8 cellular contexts compared by ENCODE assay signal in genomic region chrX:7132335-7133035, GRCh38. TPM values are rescaled to one million over a fixed set of nuclear protein-coding genes. Genes with fewer than 3 reads are reported as not detected.
DNase-seq lines count a peak whose midpoint lies in the region; ATAC-seq lines count a peak whose summit lies in the region.

No MANE protein-coding gene starts in this region.

- DNase-seq in DMS 273 treated with DMSO at 0.1 percent for 48 hours (lab: John Stamatoyannopoulos, UW) (peak; percentile 42), SJCRH30 (peak; percentile 53 to 66), dedifferentiated amniotic fluid mesenchymal stem cell (ENCODE audit: extremely low spot score) (peak; percentile 77), mesendoderm (peak; percentile 98), GOT3 (lab: John Stamatoyannopoulos, UW) (no peak)

- H4K5ac ChIP-seq in mesendoderm (ENCODE audit: low read length): no peak overlapping the region

- no peak overlapping the region for H3K4me2 ChIP-seq in mesendoderm (ENCODE audit: low read length)

- no peak overlapping the region for H3K23ac ChIP-seq in mesendoderm (ENCODE audit: low read length)

- H3K9me3 ChIP-seq in SJCRH30 (replicated peaks): no peaks in the 10 kb centered on the region

- H3K27me3 ChIP-seq in SJCRH30: no peaks in the 10 kb centered on the region
- H3K27me3 ChIP-seq in mesendoderm (ENCODE audit: insufficient read depth, low read length, poor library complexity): no peaks in the 10 kb centered on the region

- no CpG with 5 or more reads among the region's 3 CpGs for WGBS in mesendoderm (ENCODE audit: extremely low coverage, insufficient coverage, low lambda C conversion rate)

- H3K4me1 ChIP-seq in SJCRH30 (peaks cover 10% of the 10 kb centered on the region), mesendoderm (ENCODE audit: control insufficient read depth, low read depth, low read length) (no peaks in the 10 kb centered on the region)

- H3K36me3 ChIP-seq in SJCRH30: no peaks in the 10 kb centered on the region
- H3K36me3 ChIP-seq in mesendoderm (ENCODE audit: control insufficient read depth, insufficient read depth, low read length): no peaks in the 10 kb centered on the region

- no peak overlapping the region for H2AK5ac ChIP-seq in mesendoderm (ENCODE audit: low read length)

- H2BK5ac ChIP-seq in mesendoderm (ENCODE audit: low read length): no peak overlapping the region

- H3K4me3 ChIP-seq in SJCRH30: no peak overlapping the region
- no peak overlapping the region for H3K4me3 ChIP-seq in mesendoderm (ENCODE audit: low read length)

- H3K27ac ChIP-seq in SJCRH30: peak overlapping the region; percentile 28
- H3K27ac ChIP-seq in mesendoderm (ENCODE audit: low read depth, low read length): peak overlapping the region; percentile 81

- no peaks in the 10 kb centered on the region for H3K79me2 ChIP-seq in mesendoderm (ENCODE audit: control insufficient read depth, insufficient read depth, low read length)

- no peaks in the 10 kb centered on the region for H3K79me1 ChIP-seq in mesendoderm (ENCODE audit: low read length)

- no peak overlapping the region for H2BK15ac ChIP-seq in mesendoderm (replicated peaks; ENCODE audit: low read depth)

- peak overlapping the region; percentile 34 for H3K56ac ChIP-seq in mesendoderm (ENCODE audit: low read length)

- peak; percentile 85 for ATAC-seq in GM19395 (IDR thresholded peaks at IDR 0.05; ENCODE audit: unreplicated experiment)
- peak; percentile 89 for ATAC-seq in HG03520 (IDR thresholded peaks at IDR 0.05; ENCODE audit: unreplicated experiment)
- ATAC-seq in HG03469 (IDR thresholded peaks at IDR 0.05; ENCODE audit: unreplicated experiment): no peak

- H2BK120ac ChIP-seq in mesendoderm (ENCODE audit: low read depth, low read length): no peak overlapping the region

- H3K4ac ChIP-seq in mesendoderm (ENCODE audit: low read depth, low read length): no peak overlapping the region

- H3K18ac ChIP-seq in mesendoderm (ENCODE audit: low read length): peak overlapping the region; percentile 80

- H3K9ac ChIP-seq in mesendoderm (ENCODE audit: low read length): no peak overlapping the region

- no peak overlapping the region for H4K8ac ChIP-seq in mesendoderm (ENCODE audit: low read depth, low read length)

RNA-seq across cellular contexts. Expression of gene STS, which starts 15.0 kb away (rescaled TPM):
- total RNA-seq in SJCRH30 (2014; rRNA removed; shearing (Covaris generic)): 7.7 and 7.8 TPM in 2 replicates
- polyA plus RNA-seq in mesendoderm (2013, experiment 1 of 2): 2.1 TPM
- polyA plus RNA-seq in mesendoderm (2013, experiment 2 of 2): 2.1 TPM

RNA-seq across cellular contexts. Expression of gene PUDP, which starts 15.5 kb away (rescaled TPM):
- 22.1 and 22.5 TPM in 2 replicates for total RNA-seq in SJCRH30 (2014; rRNA removed; shearing (Covaris generic))
- polyA plus RNA-seq in mesendoderm (2013, experiment 1 of 2): 19.0 TPM
- polyA plus RNA-seq in mesendoderm (2013, experiment 2 of 2): 18.3 TPM
